ENCODE assay signal across 6 cellular contexts in the genomic region with DNA sequence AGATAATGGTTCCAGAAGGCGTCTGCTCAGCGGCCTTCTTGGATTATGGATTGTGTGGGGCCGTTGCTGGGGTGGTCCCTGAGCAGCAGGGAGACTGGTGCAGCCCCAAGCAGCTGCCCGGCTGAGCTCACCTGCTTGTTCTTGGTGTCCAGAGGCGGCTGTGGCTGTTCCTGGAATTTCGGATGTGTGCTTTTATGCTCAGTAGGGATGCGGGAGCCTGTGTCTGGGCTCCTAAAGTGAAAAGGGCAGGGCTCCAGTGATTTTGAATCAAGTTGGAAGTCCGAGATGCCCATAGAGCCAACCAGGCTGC.
"Had no signal": no experiment of that assay in that cellular context is flagged by ENCODE, and none has a peak within 500 bp of the region (broad histone marks: within the 10 kb centered on the region; RNA-seq: fewer than 3 reads in every experiment).

No MANE protein-coding gene starts in this region.

- ATAC-seq: K562 had no signal

- H3K4me3 Mint-ChIP-seq: H9 had no signal

- FAIRE-seq: H54, HTR-8/SVneo, K562 had no signal

- H3K4me3 ChIP-seq: K562 had no signal

- DNase-seq: GOT3, H9, HCEC 1CT had no signal
